1 cellular context compared by ENCODE assay signal in the genomic region with DNA sequence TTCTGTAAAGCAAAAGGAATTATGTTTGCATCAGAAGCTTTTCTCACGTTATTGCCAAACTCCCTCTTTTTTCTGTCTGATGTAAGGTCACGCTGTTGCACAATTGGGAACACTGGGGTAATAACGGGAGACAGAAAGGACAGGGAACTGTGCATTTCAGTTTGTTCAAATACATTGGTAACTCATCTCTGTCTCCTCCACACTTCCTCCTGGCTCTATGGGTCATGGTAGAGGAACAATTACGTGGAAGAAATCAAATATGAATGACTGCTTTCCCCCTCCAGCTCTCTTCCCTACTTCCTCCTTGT.
A peak's percentile ranks its signal among the peaks of the same experiment; 100 is the strongest.
TF ChIP-seq lines count a peak whose summit lies in the region.

No MANE protein-coding gene starts in this region.

TF ChIP-seq in HepG2, 621 proteins besides CTCF, POLR2A, EP300 and RAD21 (continued from another document and continues in another):
- TF ChIP-seq SP2 (CRISPR knock-in tag; IDR thresholded peaks at IDR 0.05) = no peak
- no peak for TF ChIP-seq SRF (IDR thresholded peaks at IDR 0.05; ENCODE audit: low read depth, low read length)
- no peak for TF ChIP-seq ZNF562 (CRISPR knock-in tag; IDR thresholded peaks at IDR 0.05; ENCODE audit: borderline replicate concordance)
- no peak for TF ChIP-seq ZNF430 (CRISPR knock-in tag; IDR thresholded peaks at IDR 0.05)
- no peak for TF ChIP-seq KLF12 (CRISPR knock-in tag; IDR thresholded peaks at IDR 0.05; ENCODE audit: borderline replicate concordance)
- peak; percentile 75; the same call in 1 of the 2 replicates for TF ChIP-seq ERF (CRISPR knock-in tag; IDR thresholded peaks at IDR 0.05)
- TF ChIP-seq, protein P1, sequence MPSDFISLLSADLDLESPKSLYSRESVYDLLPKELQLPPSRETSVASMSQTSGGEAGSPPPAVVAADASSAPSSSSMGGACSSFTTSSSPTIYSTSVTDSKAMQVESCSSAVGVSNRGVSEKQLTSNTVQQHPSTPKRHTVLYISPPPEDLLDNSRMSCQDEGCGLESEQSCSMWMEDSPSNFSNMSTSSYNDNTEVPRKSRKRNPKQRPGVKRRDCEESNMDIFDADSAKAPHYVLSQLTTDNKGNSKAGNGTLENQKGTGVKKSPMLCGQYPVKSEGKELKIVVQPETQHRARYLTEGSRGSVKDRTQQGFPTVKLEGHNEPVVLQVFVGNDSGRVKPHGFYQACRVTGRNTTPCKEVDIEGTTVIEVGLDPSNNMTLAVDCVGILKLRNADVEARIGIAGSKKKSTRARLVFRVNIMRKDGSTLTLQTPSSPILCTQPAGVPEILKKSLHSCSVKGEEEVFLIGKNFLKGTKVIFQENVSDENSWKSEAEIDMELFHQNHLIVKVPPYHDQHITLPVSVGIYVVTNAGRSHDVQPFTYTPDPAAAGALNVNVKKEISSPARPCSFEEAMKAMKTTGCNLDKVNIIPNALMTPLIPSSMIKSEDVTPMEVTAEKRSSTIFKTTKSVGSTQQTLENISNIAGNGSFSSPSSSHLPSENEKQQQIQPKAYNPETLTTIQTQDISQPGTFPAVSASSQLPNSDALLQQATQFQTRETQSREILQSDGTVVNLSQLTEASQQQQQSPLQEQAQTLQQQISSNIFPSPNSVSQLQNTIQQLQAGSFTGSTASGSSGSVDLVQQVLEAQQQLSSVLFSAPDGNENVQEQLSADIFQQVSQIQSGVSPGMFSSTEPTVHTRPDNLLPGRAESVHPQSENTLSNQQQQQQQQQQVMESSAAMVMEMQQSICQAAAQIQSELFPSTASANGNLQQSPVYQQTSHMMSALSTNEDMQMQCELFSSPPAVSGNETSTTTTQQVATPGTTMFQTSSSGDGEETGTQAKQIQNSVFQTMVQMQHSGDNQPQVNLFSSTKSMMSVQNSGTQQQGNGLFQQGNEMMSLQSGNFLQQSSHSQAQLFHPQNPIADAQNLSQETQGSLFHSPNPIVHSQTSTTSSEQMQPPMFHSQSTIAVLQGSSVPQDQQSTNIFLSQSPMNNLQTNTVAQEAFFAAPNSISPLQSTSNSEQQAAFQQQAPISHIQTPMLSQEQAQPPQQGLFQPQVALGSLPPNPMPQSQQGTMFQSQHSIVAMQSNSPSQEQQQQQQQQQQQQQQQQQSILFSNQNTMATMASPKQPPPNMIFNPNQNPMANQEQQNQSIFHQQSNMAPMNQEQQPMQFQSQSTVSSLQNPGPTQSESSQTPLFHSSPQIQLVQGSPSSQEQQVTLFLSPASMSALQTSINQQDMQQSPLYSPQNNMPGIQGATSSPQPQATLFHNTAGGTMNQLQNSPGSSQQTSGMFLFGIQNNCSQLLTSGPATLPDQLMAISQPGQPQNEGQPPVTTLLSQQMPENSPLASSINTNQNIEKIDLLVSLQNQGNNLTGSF (CRISPR knock-in tag; IDR thresholded peaks at IDR 0.05) = no peak
- TF ChIP-seq ZNF75D (CRISPR knock-in tag; IDR thresholded peaks at IDR 0.05; ENCODE audit: borderline replicate concordance) = no peak
- TF ChIP-seq, protein P2, sequence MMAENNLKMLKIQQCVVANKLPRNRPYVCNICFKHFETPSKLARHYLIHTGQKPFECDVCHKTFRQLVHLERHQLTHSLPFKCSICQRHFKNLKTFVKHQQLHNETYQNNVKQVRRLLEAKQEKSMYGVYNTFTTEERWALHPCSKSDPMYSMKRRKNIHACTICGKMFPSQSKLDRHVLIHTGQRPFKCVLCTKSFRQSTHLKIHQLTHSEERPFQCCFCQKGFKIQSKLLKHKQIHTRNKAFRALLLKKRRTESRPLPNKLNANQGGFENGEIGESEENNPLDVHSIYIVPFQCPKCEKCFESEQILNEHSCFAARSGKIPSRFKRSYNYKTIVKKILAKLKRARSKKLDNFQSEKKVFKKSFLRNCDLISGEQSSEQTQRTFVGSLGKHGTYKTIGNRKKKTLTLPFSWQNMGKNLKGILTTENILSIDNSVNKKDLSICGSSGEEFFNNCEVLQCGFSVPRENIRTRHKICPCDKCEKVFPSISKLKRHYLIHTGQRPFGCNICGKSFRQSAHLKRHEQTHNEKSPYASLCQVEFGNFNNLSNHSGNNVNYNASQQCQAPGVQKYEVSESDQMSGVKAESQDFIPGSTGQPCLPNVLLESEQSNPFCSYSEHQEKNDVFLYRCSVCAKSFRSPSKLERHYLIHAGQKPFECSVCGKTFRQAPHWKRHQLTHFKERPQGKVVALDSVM (CRISPR knock-in tag; IDR thresholded peaks at IDR 0.05) = no peak
- TF ChIP-seq DNMT3B (CRISPR knock-in tag; conservative IDR thresholded peaks at IDR 0.05) = no peak
- no peak for TF ChIP-seq ZNF772 (CRISPR knock-in tag; IDR thresholded peaks at IDR 0.05)
- no peak for TF ChIP-seq ZSCAN31 (CRISPR knock-in tag; IDR thresholded peaks at IDR 0.05; ENCODE audit: low read depth)
- TF ChIP-seq, protein P3, sequence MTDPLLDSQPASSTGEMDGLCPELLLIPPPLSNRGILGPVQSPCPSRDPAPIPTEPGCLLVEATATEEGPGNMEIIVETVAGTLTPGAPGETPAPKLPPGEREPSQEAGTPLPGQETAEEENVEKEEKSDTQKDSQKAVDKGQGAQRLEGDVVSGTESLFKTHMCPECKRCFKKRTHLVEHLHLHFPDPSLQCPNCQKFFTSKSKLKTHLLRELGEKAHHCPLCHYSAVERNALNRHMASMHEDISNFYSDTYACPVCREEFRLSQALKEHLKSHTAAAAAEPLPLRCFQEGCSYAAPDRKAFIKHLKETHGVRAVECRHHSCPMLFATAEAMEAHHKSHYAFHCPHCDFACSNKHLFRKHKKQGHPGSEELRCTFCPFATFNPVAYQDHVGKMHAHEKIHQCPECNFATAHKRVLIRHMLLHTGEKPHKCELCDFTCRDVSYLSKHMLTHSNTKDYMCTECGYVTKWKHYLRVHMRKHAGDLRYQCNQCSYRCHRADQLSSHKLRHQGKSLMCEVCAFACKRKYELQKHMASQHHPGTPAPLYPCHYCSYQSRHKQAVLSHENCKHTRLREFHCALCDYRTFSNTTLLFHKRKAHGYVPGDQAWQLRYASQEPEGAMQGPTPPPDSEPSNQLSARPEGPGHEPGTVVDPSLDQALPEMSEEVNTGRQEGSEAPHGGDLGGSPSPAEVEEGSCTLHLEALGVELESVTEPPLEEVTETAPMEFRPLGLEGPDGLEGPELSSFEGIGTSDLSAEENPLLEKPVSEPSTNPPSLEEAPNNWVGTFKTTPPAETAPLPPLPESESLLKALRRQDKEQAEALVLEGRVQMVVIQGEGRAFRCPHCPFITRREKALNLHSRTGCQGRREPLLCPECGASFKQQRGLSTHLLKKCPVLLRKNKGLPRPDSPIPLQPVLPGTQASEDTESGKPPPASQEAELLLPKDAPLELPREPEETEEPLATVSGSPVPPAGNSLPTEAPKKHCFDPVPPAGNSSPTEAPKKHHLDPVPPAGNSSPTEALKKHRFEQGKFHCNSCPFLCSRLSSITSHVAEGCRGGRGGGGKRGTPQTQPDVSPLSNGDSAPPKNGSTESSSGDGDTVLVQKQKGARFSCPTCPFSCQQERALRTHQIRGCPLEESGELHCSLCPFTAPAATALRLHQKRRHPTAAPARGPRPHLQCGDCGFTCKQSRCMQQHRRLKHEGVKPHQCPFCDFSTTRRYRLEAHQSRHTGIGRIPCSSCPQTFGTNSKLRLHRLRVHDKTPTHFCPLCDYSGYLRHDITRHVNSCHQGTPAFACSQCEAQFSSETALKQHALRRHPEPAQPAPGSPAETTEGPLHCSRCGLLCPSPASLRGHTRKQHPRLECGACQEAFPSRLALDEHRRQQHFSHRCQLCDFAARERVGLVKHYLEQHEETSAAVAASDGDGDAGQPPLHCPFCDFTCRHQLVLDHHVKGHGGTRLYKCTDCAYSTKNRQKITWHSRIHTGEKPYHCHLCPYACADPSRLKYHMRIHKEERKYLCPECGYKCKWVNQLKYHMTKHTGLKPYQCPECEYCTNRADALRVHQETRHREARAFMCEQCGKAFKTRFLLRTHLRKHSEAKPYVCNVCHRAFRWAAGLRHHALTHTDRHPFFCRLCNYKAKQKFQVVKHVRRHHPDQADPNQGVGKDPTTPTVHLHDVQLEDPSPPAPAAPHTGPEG (CRISPR knock-in tag; IDR thresholded peaks at IDR 0.05) = no peak
- TF ChIP-seq ZNF761 (CRISPR knock-in tag; conservative IDR thresholded peaks at IDR 0.05) = 0 out of 2 replicates have a peak, but pooled peaks have one; percentile 46
- TF ChIP-seq FOSL2 (CRISPR knock-in tag; IDR thresholded peaks at IDR 0.05) = peak; percentile 91
- TF ChIP-seq, protein P4, sequence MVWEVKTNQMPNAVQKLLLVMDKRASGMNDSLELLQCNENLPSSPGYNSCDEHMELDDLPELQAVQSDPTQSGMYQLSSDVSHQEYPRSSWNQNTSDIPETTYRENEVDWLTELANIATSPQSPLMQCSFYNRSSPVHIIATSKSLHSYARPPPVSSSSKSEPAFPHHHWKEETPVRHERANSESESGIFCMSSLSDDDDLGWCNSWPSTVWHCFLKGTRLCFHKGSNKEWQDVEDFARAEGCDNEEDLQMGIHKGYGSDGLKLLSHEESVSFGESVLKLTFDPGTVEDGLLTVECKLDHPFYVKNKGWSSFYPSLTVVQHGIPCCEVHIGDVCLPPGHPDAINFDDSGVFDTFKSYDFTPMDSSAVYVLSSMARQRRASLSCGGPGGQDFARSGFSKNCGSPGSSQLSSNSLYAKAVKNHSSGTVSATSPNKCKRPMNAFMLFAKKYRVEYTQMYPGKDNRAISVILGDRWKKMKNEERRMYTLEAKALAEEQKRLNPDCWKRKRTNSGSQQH (CRISPR knock-in tag; IDR thresholded peaks at IDR 0.05; ENCODE audit: low read depth) = no peak
- TF ChIP-seq GLI4 (CRISPR knock-in tag; IDR thresholded peaks at IDR 0.05; ENCODE audit: borderline replicate concordance) = no peak
- peak; percentile 48; the same call in 1 of the 2 replicates for TF ChIP-seq SPEN (CRISPR knock-in tag; IDR thresholded peaks at IDR 0.05; ENCODE audit: low read depth)
- peak; percentile 82; the same call in 1 of the 2 replicates for TF ChIP-seq CREM (IDR thresholded peaks at IDR 0.05)
- no peak for TF ChIP-seq CREM (CRISPR knock-in tag; IDR thresholded peaks at IDR 0.05)
- TF ChIP-seq, protein P5, sequence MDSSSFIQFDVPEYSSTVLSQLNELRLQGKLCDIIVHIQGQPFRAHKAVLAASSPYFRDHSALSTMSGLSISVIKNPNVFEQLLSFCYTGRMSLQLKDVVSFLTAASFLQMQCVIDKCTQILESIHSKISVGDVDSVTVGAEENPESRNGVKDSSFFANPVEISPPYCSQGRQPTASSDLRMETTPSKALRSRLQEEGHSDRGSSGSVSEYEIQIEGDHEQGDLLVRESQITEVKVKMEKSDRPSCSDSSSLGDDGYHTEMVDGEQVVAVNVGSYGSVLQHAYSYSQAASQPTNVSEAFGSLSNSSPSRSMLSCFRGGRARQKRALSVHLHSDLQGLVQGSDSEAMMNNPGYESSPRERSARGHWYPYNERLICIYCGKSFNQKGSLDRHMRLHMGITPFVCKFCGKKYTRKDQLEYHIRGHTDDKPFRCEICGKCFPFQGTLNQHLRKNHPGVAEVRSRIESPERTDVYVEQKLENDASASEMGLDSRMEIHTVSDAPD (CRISPR knock-in tag; IDR thresholded peaks at IDR 0.05) = 0 out of 2 replicates have a peak, but pooled peaks have one; percentile 48
- TF ChIP-seq, protein P6, sequence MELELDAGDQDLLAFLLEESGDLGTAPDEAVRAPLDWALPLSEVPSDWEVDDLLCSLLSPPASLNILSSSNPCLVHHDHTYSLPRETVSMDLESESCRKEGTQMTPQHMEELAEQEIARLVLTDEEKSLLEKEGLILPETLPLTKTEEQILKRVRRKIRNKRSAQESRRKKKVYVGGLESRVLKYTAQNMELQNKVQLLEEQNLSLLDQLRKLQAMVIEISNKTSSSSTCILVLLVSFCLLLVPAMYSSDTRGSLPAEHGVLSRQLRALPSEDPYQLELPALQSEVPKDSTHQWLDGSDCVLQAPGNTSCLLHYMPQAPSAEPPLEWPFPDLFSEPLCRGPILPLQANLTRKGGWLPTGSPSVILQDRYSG (CRISPR knock-in tag; IDR thresholded peaks at IDR 0.05) = no peak
- TF ChIP-seq, protein P7, sequence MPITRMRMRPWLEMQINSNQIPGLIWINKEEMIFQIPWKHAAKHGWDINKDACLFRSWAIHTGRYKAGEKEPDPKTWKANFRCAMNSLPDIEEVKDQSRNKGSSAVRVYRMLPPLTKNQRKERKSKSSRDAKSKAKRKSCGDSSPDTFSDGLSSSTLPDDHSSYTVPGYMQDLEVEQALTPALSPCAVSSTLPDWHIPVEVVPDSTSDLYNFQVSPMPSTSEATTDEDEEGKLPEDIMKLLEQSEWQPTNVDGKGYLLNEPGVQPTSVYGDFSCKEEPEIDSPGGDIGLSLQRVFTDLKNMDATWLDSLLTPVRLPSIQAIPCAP (CRISPR knock-in tag; IDR thresholded peaks at IDR 0.05; ENCODE audit: low read depth) = no peak
- peak; percentile 68 for TF ChIP-seq NCOR1 (IDR thresholded peaks at IDR 0.05; ENCODE audit: borderline replicate concordance, low read length)
- no peak for TF ChIP-seq NFE2L1 (CRISPR knock-in tag; IDR thresholded peaks at IDR 0.05; ENCODE audit: borderline replicate concordance)
- TF ChIP-seq RARA (CRISPR knock-in tag; IDR thresholded peaks at IDR 0.05) = peak; percentile 88
- TF ChIP-seq, protein P8, sequence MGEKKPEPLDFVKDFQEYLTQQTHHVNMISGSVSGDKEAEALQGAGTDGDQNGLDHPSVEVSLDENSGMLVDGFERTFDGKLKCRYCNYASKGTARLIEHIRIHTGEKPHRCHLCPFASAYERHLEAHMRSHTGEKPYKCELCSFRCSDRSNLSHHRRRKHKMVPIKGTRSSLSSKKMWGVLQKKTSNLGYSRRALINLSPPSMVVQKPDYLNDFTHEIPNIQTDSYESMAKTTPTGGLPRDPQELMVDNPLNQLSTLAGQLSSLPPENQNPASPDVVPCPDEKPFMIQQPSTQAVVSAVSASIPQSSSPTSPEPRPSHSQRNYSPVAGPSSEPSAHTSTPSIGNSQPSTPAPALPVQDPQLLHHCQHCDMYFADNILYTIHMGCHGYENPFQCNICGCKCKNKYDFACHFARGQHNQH (CRISPR knock-in tag; IDR thresholded peaks at IDR 0.05) = 0 out of 2 replicates have a peak, but pooled peaks have one; percentile 44
- peak; percentile 81; the same call in 1 of the 2 replicates for TF ChIP-seq ZKSCAN8 (CRISPR knock-in tag; IDR thresholded peaks at IDR 0.05; ENCODE audit: borderline replicate concordance)
- TF ChIP-seq, protein P9, sequence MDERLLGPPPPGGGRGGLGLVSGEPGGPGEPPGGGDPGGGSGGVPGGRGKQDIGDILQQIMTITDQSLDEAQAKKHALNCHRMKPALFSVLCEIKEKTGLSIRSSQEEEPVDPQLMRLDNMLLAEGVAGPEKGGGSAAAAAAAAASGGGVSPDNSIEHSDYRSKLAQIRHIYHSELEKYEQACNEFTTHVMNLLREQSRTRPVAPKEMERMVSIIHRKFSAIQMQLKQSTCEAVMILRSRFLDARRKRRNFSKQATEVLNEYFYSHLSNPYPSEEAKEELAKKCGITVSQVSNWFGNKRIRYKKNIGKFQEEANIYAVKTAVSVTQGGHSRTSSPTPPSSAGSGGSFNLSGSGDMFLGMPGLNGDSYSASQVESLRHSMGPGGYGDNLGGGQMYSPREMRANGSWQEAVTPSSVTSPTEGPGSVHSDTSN (CRISPR knock-in tag; IDR thresholded peaks at IDR 0.05) = no peak
- TF ChIP-seq, protein P10, sequence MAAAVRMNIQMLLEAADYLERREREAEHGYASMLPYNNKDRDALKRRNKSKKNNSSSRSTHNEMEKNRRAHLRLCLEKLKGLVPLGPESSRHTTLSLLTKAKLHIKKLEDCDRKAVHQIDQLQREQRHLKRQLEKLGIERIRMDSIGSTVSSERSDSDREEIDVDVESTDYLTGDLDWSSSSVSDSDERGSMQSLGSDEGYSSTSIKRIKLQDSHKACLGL (CRISPR knock-in tag; IDR thresholded peaks at IDR 0.05) = no peak
- TF ChIP-seq ZFY (CRISPR knock-in tag; IDR thresholded peaks at IDR 0.05) = peak; percentile 27; the same call in 1 of the 2 replicates
- TF ChIP-seq SIN3A (IDR thresholded peaks at IDR 0.05; ENCODE audit: borderline replicate concordance, low read depth, low read length) = no peak
